30 cellular contexts compared by ENCODE assay signal in genomic region chr1:172375227-172375631, GRCh38. TPM values are rescaled to one million over a fixed set of nuclear protein-coding genes. Genes with fewer than 3 reads are reported as not detected.
DNase-seq lines count a peak whose midpoint lies in the region; ATAC-seq and TF ChIP-seq lines count a peak whose summit lies in the region.
"Had no signal": no experiment of that assay in that cellular context is flagged by ENCODE, and none has a peak within 500 bp of the region (broad histone marks: within the 10 kb centered on the region; RNA-seq: fewer than 3 reads in every experiment).

No MANE protein-coding gene starts in this region.

- peak; percentile 85 for ATAC-seq in activated CD4-positive, alpha-beta T cell treated with anti-CD3 and anti-CD28 coated beads for 36 hours
- no peak for ATAC-seq in Panc1
- ATAC-seq in memory B cell (ENCODE audit: low read depth), result peak; percentile 53
- ATAC-seq in lower lobe of right lung, result no peak
- ATAC-seq in GM18870 (IDR thresholded peaks at IDR 0.05; ENCODE audit: unreplicated experiment), result no peak
- ATAC-seq: HCT116, left cardiac atrium, WTC11 had no signal

- no peak overlapping the region for H3K27ac Mint-ChIP-seq in activated CD4-positive, alpha-beta T cell treated with anti-CD3 and anti-CD28 coated beads for 36 hours
- H3K27ac Mint-ChIP-seq in activated CD4-positive, alpha-beta T cell treated with anti-CD3 and anti-CD28 coated beads, Interleukin-2, amount 10 ng/mL, durations not matched to agents 7 days and 5 days, result no peak overlapping the region
- H3K27ac Mint-ChIP-seq in memory B cell, result peak overlapping the region; percentile 94
- H3K27ac Mint-ChIP-seq: activated naive CD4-positive, alpha-beta T cell treated with anti-CD3 and anti-CD28 coated beads, Interleukin-2, amount 10 ng/mL, durations not matched to agents 7 days and 5 days; WTC11 had no signal

- no peaks in the 10 kb centered on the region for H3K9me3 ChIP-seq in BLaER1
- no peaks in the 10 kb centered on the region for H3K9me3 ChIP-seq in Panc1 (ENCODE audit: control insufficient read depth, insufficient read depth, low read depth, low read length)
- H3K9me3 ChIP-seq in lower lobe of right lung, result no peaks in the 10 kb centered on the region
- H3K9me3 ChIP-seq: ovary, stomach, tibial artery, vagina had no signal

- TF ChIP-seq CTCF in Panc1 (IDR thresholded peaks at IDR 0.05) (no peak), lower lobe of right lung (IDR thresholded peaks at IDR 0.05) (no peak)

- H3K9me3 Mint-ChIP-seq in activated CD4-positive, alpha-beta T cell treated with anti-CD3 and anti-CD28 coated beads for 36 hours (ENCODE audit: low read depth), result no peaks in the 10 kb centered on the region
- peaks cover 2% of the 10 kb centered on the region for H3K9me3 Mint-ChIP-seq in activated CD4-positive, alpha-beta T cell treated with anti-CD3 and anti-CD28 coated beads, Interleukin-2, amount 10 ng/mL, durations not matched to agents 7 days and 5 days
- H3K9me3 Mint-ChIP-seq in memory B cell, result no peaks in the 10 kb centered on the region
- H3K9me3 Mint-ChIP-seq: activated naive CD4-positive, alpha-beta T cell treated with anti-CD3 and anti-CD28 coated beads, Interleukin-2, amount 10 ng/mL, durations not matched to agents 7 days and 5 days; CD4-positive, alpha-beta memory T cell; WTC11 had no signal

- no peaks in the 10 kb centered on the region for H3K27me3 Mint-ChIP-seq in activated CD4-positive, alpha-beta T cell treated with anti-CD3 and anti-CD28 coated beads for 36 hours
- H3K27me3 Mint-ChIP-seq in activated CD4-positive, alpha-beta T cell treated with anti-CD3 and anti-CD28 coated beads, Interleukin-2, amount 10 ng/mL, durations not matched to agents 7 days and 5 days, result no peaks in the 10 kb centered on the region
- no peaks in the 10 kb centered on the region for H3K27me3 Mint-ChIP-seq in memory B cell
- H3K27me3 Mint-ChIP-seq: activated naive CD4-positive, alpha-beta T cell treated with anti-CD3 and anti-CD28 coated beads, Interleukin-2, amount 10 ng/mL, durations not matched to agents 7 days and 5 days; CD4-positive, alpha-beta memory T cell had no signal

- H4K20me1 ChIP-seq in BLaER1, result no peaks in the 10 kb centered on the region

- H3K4me2 ChIP-seq in BLaER1, result peak overlapping the region; percentile 56

- POLR2A ChIA-PET in activated CD4-positive, alpha-beta T cell treated with anti-CD3 and anti-CD28 coated beads for 36 hours (lab: Charles Lee), result no interaction called here
- POLR2A ChIA-PET in activated CD4-positive, alpha-beta T cell treated with anti-CD3 and anti-CD28 coated beads, Interleukin-2, amount 10 ng/mL, durations not matched to agents 7 days and 5 days (lab: Charles Lee), result no interaction called here
- POLR2A ChIA-PET in Panc1 (lab: Charles Lee), result interaction anchor here (0.5 kb wide), 1 partner anchor 33 kb away, joined by 4 read pairs; no protein-coding TSS in a partner anchor

- no peak for DNase-seq in activated CD4-positive, alpha-beta T cell treated with anti-CD3 and anti-CD28 coated beads for 36 hours
- no peak for DNase-seq in activated CD4-positive, alpha-beta T cell treated with anti-CD3 and anti-CD28 coated beads, Interleukin-2, amount 10 ng/mL, durations not matched to agents 7 days and 5 days
- no peak for DNase-seq in Panc1 (ENCODE audit: low read depth, low spot score)
- no peak for DNase-seq in memory B cell (ENCODE audit: low spot score in 2 of 2)
- no peak for DNase-seq in lower lobe of right lung
- DNase-seq in midbrain (lab: John Stamatoyannopoulos, UW), result no peak
- DNase-seq: activated naive CD4-positive, alpha-beta T cell treated with anti-CD3 and anti-CD28 coated beads, Interleukin-2, amount 10 ng/mL, durations not matched to agents 7 days and 5 days; CD4-positive, alpha-beta memory T cell; hippocampal formation; Kasumi-1; left cardiac atrium; NCI-H1417; NCI-H2029; NCI-H226; NCI-H526 treated with DMSO at 0.1 percent for 48 hours; nephron progenitor cell; NK-92 treated with Interleukin-12 subunit alpha and Interleukin-12 subunit beta, amount 100 ng/mL, for 24 hours; ovary; stomach; T-helper 1 cell; tibial artery had no signal

- H3K27me3 ChIP-seq in BLaER1, result no peaks in the 10 kb centered on the region
- H3K27me3 ChIP-seq in Panc1 (ENCODE audit: control insufficient read depth, insufficient read depth, low read length), result no peaks in the 10 kb centered on the region
- no peaks in the 10 kb centered on the region for H3K27me3 ChIP-seq in lower lobe of right lung (ENCODE audit: low read depth)
- H3K27me3 ChIP-seq: ovary, stomach, tibial artery, vagina had no signal

- no peak overlapping the region for H3K9ac ChIP-seq in BLaER1

- CTCF ChIA-PET in activated CD4-positive, alpha-beta T cell treated with anti-CD3 and anti-CD28 coated beads for 36 hours (lab: Charles Lee), result interaction anchor here (0.6 to 1.9 kb wide), 4 partner anchors 20 to 384 kb away, joined by 3 to 5 read pairs (median 4); no protein-coding TSS in a partner anchor
- CTCF ChIA-PET in activated CD4-positive, alpha-beta T cell treated with anti-CD3 and anti-CD28 coated beads, Interleukin-2, amount 10 ng/mL, durations not matched to agents 7 days and 5 days (lab: Charles Lee), result interaction anchor here (1.0 kb wide), 1 partner anchor 280 kb away, joined by 3 read pairs; no protein-coding TSS in a partner anchor
- CTCF ChIA-PET in Panc1 (lab: Charles Lee), result no interaction called here

- intact Hi-C loops in activated CD4-positive, alpha-beta T cell treated with anti-CD3 and anti-CD28 coated beads for 36 hours (cut with DNase I, micrococcal nuclease), result loop anchor here in 1 of 2 experiments (1.0 kb wide), 1 partner anchor 37 kb away; no protein-coding TSS in a partner anchor
- intact Hi-C loops in Panc1 (cut with micrococcal nuclease; ENCODE audit: unreplicated experiment), result no loop called here
- intact Hi-C loops in lower lobe of right lung (cut with DNase I), result no loop called here

- BruUV-seq in Panc1 (replicated peaks; lab: Mats Ljungman, UMichigan), result no TSS peak

- in situ Hi-C loops in Panc1 (cut with HindIII; ENCODE audit: low pct_unique_long_range_greater_than_20kb, low sequenced_read_pairs), result no loop called here

- H3K27ac ChIP-seq in BLaER1, result no peak overlapping the region
- H3K27ac ChIP-seq in Panc1 (ENCODE audit: low read length), result peak overlapping the region; percentile 59; the same call in 1 of the 2 replicates
- no peak overlapping the region for H3K27ac ChIP-seq in lower lobe of right lung
- H3K27ac ChIP-seq: HL-60, ovary, SK-N-MC, stomach, tibial artery, vagina had no signal

- H3K4me3 ChIP-seq in BLaER1 (no peak overlapping the region), Panc1 (ENCODE audit: low read depth in 2 of 2, low read length in 2 of 2) (no peak overlapping the region), lower lobe of right lung (no peak overlapping the region)
- H3K4me3 ChIP-seq: ovary, SK-N-MC, stomach, tibial artery, vagina had no signal

- H3K4me1 ChIP-seq in BLaER1, result peaks cover 55% of the 10 kb centered on the region
- H3K4me1 ChIP-seq in Panc1 (ENCODE audit: control insufficient read depth, insufficient read depth, low read length), result peaks cover 3% of the 10 kb centered on the region; the same call in 1 of the 2 replicates
- no peaks in the 10 kb centered on the region for H3K4me1 ChIP-seq in lower lobe of right lung
- H3K4me1 ChIP-seq: stomach, tibial artery, vagina had no signal

- H3K36me3 Mint-ChIP-seq in activated CD4-positive, alpha-beta T cell treated with anti-CD3 and anti-CD28 coated beads for 36 hours (ENCODE audit: low read depth), result peaks cover 2% of the 10 kb centered on the region
- peaks cover 2% of the 10 kb centered on the region for H3K36me3 Mint-ChIP-seq in activated CD4-positive, alpha-beta T cell treated with anti-CD3 and anti-CD28 coated beads, Interleukin-2, amount 10 ng/mL, durations not matched to agents 7 days and 5 days (ENCODE audit: low read depth)
- peaks cover 4% of the 10 kb centered on the region for H3K36me3 Mint-ChIP-seq in memory B cell
- H3K36me3 Mint-ChIP-seq: CD4-positive, alpha-beta memory T cell; WTC11 had no signal

- peaks cover 22% of the 10 kb centered on the region for H3K4me1 Mint-ChIP-seq in activated CD4-positive, alpha-beta T cell treated with anti-CD3 and anti-CD28 coated beads for 36 hours
- H3K4me1 Mint-ChIP-seq in activated CD4-positive, alpha-beta T cell treated with anti-CD3 and anti-CD28 coated beads, Interleukin-2, amount 10 ng/mL, durations not matched to agents 7 days and 5 days, result peaks cover 23% of the 10 kb centered on the region
- peaks cover 11% of the 10 kb centered on the region for H3K4me1 Mint-ChIP-seq in memory B cell

- H3K36me3 ChIP-seq in BLaER1 (no peaks in the 10 kb centered on the region), Panc1 (ENCODE audit: control insufficient read depth, insufficient read depth, low read length) (no peaks in the 10 kb centered on the region), lower lobe of right lung (no peaks in the 10 kb centered on the region)
- H3K36me3 ChIP-seq: ovary, stomach, tibial artery, vagina had no signal

- no peak overlapping the region for H3K4me3 Mint-ChIP-seq in activated CD4-positive, alpha-beta T cell treated with anti-CD3 and anti-CD28 coated beads for 36 hours
- H3K4me3 Mint-ChIP-seq in activated CD4-positive, alpha-beta T cell treated with anti-CD3 and anti-CD28 coated beads, Interleukin-2, amount 10 ng/mL, durations not matched to agents 7 days and 5 days, result no peak overlapping the region
- peak overlapping the region; percentile 73 for H3K4me3 Mint-ChIP-seq in memory B cell
- H3K4me3 Mint-ChIP-seq: activated naive CD4-positive, alpha-beta T cell treated with anti-CD3 and anti-CD28 coated beads, Interleukin-2, amount 10 ng/mL, durations not matched to agents 7 days and 5 days; CD4-positive, alpha-beta memory T cell; nephron progenitor cell; WTC11 had no signal

RNA-seq across cellular contexts. Expression of gene C1orf105, which starts 45.3 kb away (rescaled TPM):
- not detected for total RNA-seq in activated CD4-positive, alpha-beta T cell treated with anti-CD3 and anti-CD28 coated beads for 36 hours
- total RNA-seq in activated CD4-positive, alpha-beta T cell treated with anti-CD3 and anti-CD28 coated beads, Interleukin-2, amount 10 ng/mL, durations not matched to agents 7 days and 5 days, result not detected
- total RNA-seq in Panc1 (2021; ENCODE audit: unreplicated experiment), result not detected
- not detected for polyA plus RNA-seq in Panc1 (2012; ENCODE audit: insufficient read length)
- not detected for total RNA-seq in lower lobe of right lung
- total RNA-seq: CD4-positive, alpha-beta memory T cell; fibroblast of lung; lung microvascular endothelial cell; ovary; stomach; vagina; WTC11 had no signal
- polyA plus RNA-seq: CD4-positive, alpha-beta memory T cell; fibroblast of lung; ovary had no signal

Comparison
In these comparisons a context has a peak if more than half of its experiments do, and no peak if none do; other contexts are left out.
1. ATAC-seq: peak in activated CD4-positive, alpha-beta T cell treated with anti-CD3 and anti-CD28 coated beads for 36 hours (single experiment) and memory B cell (single experiment); none in Panc1 (single experiment), lower lobe of right lung (0 of 2) and GM18870 (single experiment).